ENCODE assay signal across 8 cellular contexts in genomic region chr7:42493436-42494198, GRCh38.
DNase-seq lines count a peak whose midpoint lies in the region; ATAC-seq, FAIRE-seq and TF ChIP-seq lines count a peak whose summit lies in the region.

No MANE protein-coding gene starts in this region.

- H3K9ac ChIP-seq in kidney (ENCODE audit: low read length in 2 of 2) = no peak overlapping the region

- peak; percentile 26 for DNase-seq in stimulated activated CD4-positive, alpha-beta T cell treated with anti-CD3 and anti-CD28 coated beads, Interleukin-15, amount 100 ng/mL, for 24 hours
- no peak for DNase-seq in stimulated activated CD4-positive, alpha-beta T cell treated with anti-CD3 and anti-CD28 coated beads, Interleukin-12 subunit alpha, Interleukin-12 subunit beta, amount 100 ng/mL, for 4 hours
- peak; percentile 4 for DNase-seq in cerebellar cortex (ENCODE audit: low spot score)
- DNase-seq in kidney = peak; percentile 90
- peak; percentile 2 for DNase-seq in stimulated activated CD8-positive, alpha-beta memory T cell treated with anti-CD3 and anti-CD28 coated beads, Interleukin-4, amount 100 ng/mL, for 24 hours (ENCODE audit: low read depth)
- DNase-seq in MV-4-11 (lab: John Stamatoyannopoulos, UW) = no peak

- no peaks in the 10 kb centered on the region for H3K36me3 ChIP-seq in kidney (ENCODE audit: control insufficient read depth in 1 of 2, insufficient read depth in 2 of 2, low read length in 2 of 2)

- peaks cover 0 to 5% of the 10 kb centered on the region in 2 donors for H3K4me1 ChIP-seq in kidney (ENCODE audit: control insufficient read depth in 1 of 2, insufficient read depth in 1 of 2, low read depth in 1 of 2, low read length in 2 of 2)

- intact Hi-C loops in kidney (cut with DNase I) = no loop called here

- no peaks in the 10 kb centered on the region for H3K9me3 ChIP-seq in kidney (ENCODE audit: control insufficient read depth in 1 of 2, low read length in 2 of 2)

- no peak overlapping the region for H3K27ac ChIP-seq in kidney (ENCODE audit: low read depth in 2 of 2, low read length in 2 of 2)

- peak overlapping the region; percentile 32 to 47 for H3K4me3 ChIP-seq in kidney (ENCODE audit: low read length in 2 of 2)

- no peak for ATAC-seq in GM18873 (IDR thresholded peaks at IDR 0.05; ENCODE audit: low FRiP score, unreplicated experiment)
- no peak for ATAC-seq in GM18868 (IDR thresholded peaks at IDR 0.05; ENCODE audit: unreplicated experiment)

- no peak for FAIRE-seq in kidney (lab: Jason Lieb, UNC)

- TF ChIP-seq CTCF in kidney (IDR thresholded peaks at IDR 0.05; ENCODE audit: borderline replicate concordance, extremely low read depth, insufficient read depth) = no peak

Comparison
In these comparisons a context has a peak if more than half of its experiments do, and no peak if none do; other contexts are left out.
1. DNase-seq: peak in stimulated activated CD4-positive, alpha-beta T cell treated with anti-CD3 and anti-CD28 coated beads, Interleukin-15, amount 100 ng/mL, for 24 hours (single experiment), cerebellar cortex (single experiment), kidney (single experiment) and stimulated activated CD8-positive, alpha-beta memory T cell treated with anti-CD3 and anti-CD28 coated beads, Interleukin-4, amount 100 ng/mL, for 24 hours (single experiment); none in stimulated activated CD4-positive, alpha-beta T cell treated with anti-CD3 and anti-CD28 coated beads, Interleukin-12 subunit alpha, Interleukin-12 subunit beta, amount 100 ng/mL, for 4 hours (single experiment) and MV-4-11 (single experiment).